Comparison of ENCODE assay signal across 8 cellular contexts in the genomic region with DNA sequence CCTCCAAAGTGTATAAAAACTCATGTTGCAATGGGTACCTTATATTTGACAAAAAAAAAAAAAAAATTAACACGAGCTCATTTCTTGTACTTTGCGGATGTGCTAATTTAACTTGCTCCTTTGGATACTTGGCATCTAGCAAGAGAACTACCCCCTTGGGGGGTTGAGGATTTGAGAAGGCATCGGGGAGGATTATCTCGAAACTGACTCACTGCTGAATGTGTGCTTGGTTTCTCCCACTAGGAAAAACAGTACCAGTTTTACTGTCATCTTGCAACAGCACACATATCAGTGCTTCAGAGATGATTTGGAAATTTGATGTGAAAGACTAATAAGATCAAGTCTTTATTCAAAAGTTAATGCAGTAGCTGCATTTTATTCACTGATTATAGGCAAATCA. TPM values are rescaled to one million over a fixed set of nuclear protein-coding genes. Genes with fewer than 3 reads are reported as not detected.
DNase-seq lines count a peak whose midpoint lies in the region; ATAC-seq and TF ChIP-seq lines count a peak whose summit lies in the region.

No MANE protein-coding gene starts in this region.

- no peak overlapping the region for H2AFZ ChIP-seq in mesenchymal stem cell (ENCODE audit: low read depth, low read length)

- no peak overlapping the region for H3K4ac ChIP-seq in mesenchymal stem cell (ENCODE audit: low read depth in 1 of 2, low read length in 2 of 2)

- H3K23ac ChIP-seq in mesenchymal stem cell (ENCODE audit: low read length in 2 of 2): no peak overlapping the region

- H4K91ac ChIP-seq in mesenchymal stem cell (ENCODE audit: low read length): no peak overlapping the region

- H3K9ac ChIP-seq in mesenchymal stem cell (ENCODE audit: low read length): peak overlapping the region; percentile 87

- peaks cover 0 to 43% of the 10 kb centered on the region in 2 experiments for H3K36me3 ChIP-seq in mesenchymal stem cell (ENCODE audit: control insufficient read depth in 1 of 2, insufficient read depth in 2 of 2, low read depth in 1 of 2, low read length in 2 of 2)

- no peak overlapping the region for H2AK5ac ChIP-seq in mesenchymal stem cell (ENCODE audit: low read length, severe bottlenecking)

- peaks cover 13% of the 10 kb centered on the region for H3K79me1 ChIP-seq in mesenchymal stem cell (replicated peaks; ENCODE audit: low read length, poor library complexity, severe bottlenecking)

- H2BK15ac ChIP-seq in mesenchymal stem cell (ENCODE audit: low read depth, poor library complexity, severe bottlenecking): no peak overlapping the region

- H2BK120ac ChIP-seq in mesenchymal stem cell (ENCODE audit: low read depth, low read length): no peak overlapping the region

- 49% methylated on average over 3 of the region's 4 CpGs for WGBS in mesenchymal stem cell

- H3K9me3 ChIP-seq in mesenchymal stem cell (ENCODE audit: control insufficient read depth, low read length): no peaks in the 10 kb centered on the region

- peak overlapping the region; percentile 71 for H3K4me2 ChIP-seq in mesenchymal stem cell (ENCODE audit: low read length, poor library complexity, severe bottlenecking)

- no peaks in the 10 kb centered on the region for H3K4me1 ChIP-seq in mesenchymal stem cell (ENCODE audit: control insufficient read depth, insufficient read depth, low read depth, low read length)

- H3K4me3 ChIP-seq in HL-60 (replicated peaks; ENCODE audit: insufficient read depth, low read length): peak overlapping the region; percentile 88
- H3K4me3 ChIP-seq in astrocyte of the cerebellum (ENCODE audit: low read depth, low read length): peak overlapping the region; percentile 88
- H3K4me3 ChIP-seq in mesenchymal stem cell (ENCODE audit: insufficient read depth in 1 of 2, low read depth in 1 of 2, low read length in 2 of 2): peak overlapping the region in 1 of 2 experiments; percentile 87

- no peak for ATAC-seq in HG02571 (IDR thresholded peaks at IDR 0.05; ENCODE audit: unreplicated experiment)
- ATAC-seq in HG02763 (IDR thresholded peaks at IDR 0.05; ENCODE audit: unreplicated experiment): no peak

- no peaks in the 10 kb centered on the region for H3K27me3 ChIP-seq in HL-60 (ENCODE audit: insufficient read depth, poor library complexity, severe bottlenecking)
- H3K27me3 ChIP-seq in mesenchymal stem cell (ENCODE audit: control insufficient read depth in 1 of 2, insufficient read depth in 1 of 2, low read length in 2 of 2): no peaks in the 10 kb centered on the region

- in situ Hi-C loops in ACHN (cut with HindIII; ENCODE audit: low pct_ligation_motif_present, low pct_unique_long_range_greater_than_20kb, low sequenced_read_pairs) (no loop called here), astrocyte of the cerebellum (cut with HindIII; ENCODE audit: low sequenced_read_pairs) (no loop called here)

- TF ChIP-seq CTCF in HL-60 (IDR thresholded peaks at IDR 0.05; ENCODE audit: insufficient read depth, low read length) (no peak), astrocyte of the cerebellum (IDR thresholded peaks at IDR 0.05; ENCODE audit: low read depth, low read length, missing control alignments) (no peak)

- H3K27ac ChIP-seq in HL-60 (replicated peaks) (no peak overlapping the region), mesenchymal stem cell (ENCODE audit: low read length, poor library complexity, severe bottlenecking) (no peak overlapping the region)

- no peak overlapping the region for H3K18ac ChIP-seq in mesenchymal stem cell (ENCODE audit: low read depth in 1 of 2, low read length in 2 of 2)

- H2BK5ac ChIP-seq in mesenchymal stem cell (ENCODE audit: low read depth, low read length, poor library complexity, severe bottlenecking): no peak overlapping the region

- peak; percentile 5 for DNase-seq in ACHN
- no peak for DNase-seq in HL-60 (ENCODE audit: low read depth in 1 of 2, low spot score in 1 of 2)
- DNase-seq in astrocyte of the cerebellum (ENCODE audit: low read depth): no peak
- DNase-seq in mesenchymal stem cell: peak; percentile 28
- DNase-seq in GDM1 (lab: John Stamatoyannopoulos, UW): no peak
- DNase-seq in iPS-NIHi11 (ENCODE audit: low spot score): no peak

- H3K14ac ChIP-seq in mesenchymal stem cell (ENCODE audit: low read length in 2 of 2): no peak overlapping the region

- no peak overlapping the region for H4K8ac ChIP-seq in mesenchymal stem cell (ENCODE audit: low read length)

- H2BK12ac ChIP-seq in mesenchymal stem cell (ENCODE audit: low read length in 2 of 2): no peak overlapping the region

RNA-seq across cellular contexts. Expression of a gene that starts 0.9 kb away (rescaled TPM):
- 8.5 TPM for polyA plus RNA-seq in mesenchymal stem cell (2013, experiment 1 of 2)
- polyA plus RNA-seq in mesenchymal stem cell (2013, experiment 2 of 2): 7.9 TPM

RNA-seq across cellular contexts. Expression of a gene that starts 43.3 kb away (rescaled TPM):
- polyA plus RNA-seq in mesenchymal stem cell (2013, experiment 1 of 2): 1.2 TPM
- 1.1 TPM for polyA plus RNA-seq in mesenchymal stem cell (2013, experiment 2 of 2)

Comparison
In these comparisons a context has a peak if more than half of its experiments do, and no peak if none do; other contexts are left out.
1. DNase-seq: peak in ACHN (single experiment) and mesenchymal stem cell (single experiment); none in HL-60 (0 of 2), astrocyte of the cerebellum (single experiment), GDM1 (single experiment) and iPS-NIHi11 (single experiment).